ENCODE assay signal across 12 cellular contexts in genomic region chr11:5528495-5528894, GRCh38. TPM values are rescaled to one million over a fixed set of nuclear protein-coding genes. Genes with fewer than 3 reads are reported as not detected.
"Had no signal": no experiment of that assay in that cellular context is flagged by ENCODE, and none has a peak within 500 bp of the region (broad histone marks: within the 10 kb centered on the region; RNA-seq: fewer than 3 reads in every experiment).

No MANE protein-coding gene starts in this region.

- DNase-seq: GM23248, GOT3, H7, HFFc6, KBM-7 had no signal

- H3K36me3 ChIP-seq: HAP-1 had no signal

- ATAC-seq: HCT116, HepG2 had no signal

- H3K4me3 ChIP-seq: GM23248, HAP-1 had no signal

- H3K4me1 ChIP-seq: HAP-1 had no signal

- H3K27ac ChIP-seq: GM23248, HL-60, KMS-11 had no signal

- H3K9me3 ChIP-seq: HAP-1 had no signal

RNA-seq across cellular contexts. Expression of gene UBQLNL, which starts 12.0 kb away (rescaled TPM):
- total RNA-seq: H4, H7, HepG2, HT1080 had no signal

RNA-seq across cellular contexts. Expression of gene UBQLN3, which starts 18.7 kb away (rescaled TPM):
- total RNA-seq: GM23248, H4, H7, HepG2, HFFc6, HT1080 had no signal

RNA-seq across cellular contexts. Expression of gene OR52H1, which starts 19.8 kb away (rescaled TPM):
- total RNA-seq: GM23248, H4, H7, HepG2, HFFc6, HT1080 had no signal

RNA-seq across cellular contexts. Expression of gene OR52D1, which starts 40.0 kb away (rescaled TPM):
- total RNA-seq: GM23248, H4, H7, HepG2, HFFc6, HT1080 had no signal

RNA-seq across cellular contexts. Expression of gene OR52B6, which starts 52.2 kb away (rescaled TPM):
- total RNA-seq: GM23248, H4, H7, HepG2, HFFc6, HT1080 had no signal
